Comparison of ENCODE assay signal across 1 cellular context in the genomic region with DNA sequence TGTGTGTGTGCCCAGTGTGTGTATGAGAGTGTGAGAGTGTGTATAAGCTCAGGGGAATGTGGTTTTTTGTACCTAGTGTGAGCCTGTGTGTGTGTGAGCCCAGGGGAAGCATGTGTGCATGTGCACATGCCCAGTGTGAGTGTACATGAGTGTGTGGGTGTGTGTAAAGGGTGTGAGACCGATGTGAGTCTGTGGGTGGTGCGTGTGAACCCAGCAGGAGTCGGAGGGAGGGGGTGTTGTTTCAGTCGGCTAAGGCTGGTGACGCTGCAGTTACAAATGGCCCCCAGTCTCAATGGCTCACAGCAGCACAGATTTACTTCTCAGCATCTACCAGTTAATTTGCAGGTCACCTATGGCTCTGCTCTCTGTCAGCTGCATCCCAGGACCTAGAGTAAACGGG.
TF ChIP-seq lines count a peak whose summit lies in the region.

No MANE protein-coding gene starts in this region.

TF ChIP-seq in H1, 55 proteins besides CTCF, POLR2A, EP300 and RAD21:
- no peak for TF ChIP-seq NANOG (IDR thresholded peaks at IDR 0.05; ENCODE audit: insufficient read depth, low read depth, low read length, poor library complexity, severe bottlenecking)
- TF ChIP-seq ASH2L (IDR thresholded peaks at IDR 0.05; ENCODE audit: low read length): no peak
- no peak for TF ChIP-seq MAFK (IDR thresholded peaks at IDR 0.05; ENCODE audit: low read depth, low read length)
- no peak for TF ChIP-seq SRF (IDR thresholded peaks at IDR 0.05; ENCODE audit: low read depth, low read length)
- no peak for TF ChIP-seq SIRT6 (IDR thresholded peaks at IDR 0.05; ENCODE audit: low read length)
- no peak for TF ChIP-seq POLR2AphosphoS5 (IDR thresholded peaks at IDR 0.05; ENCODE audit: low read depth, low read length)
- TF ChIP-seq POU5F1 (IDR thresholded peaks at IDR 0.05; ENCODE audit: low read depth, low read length): no peak
- no peak for TF ChIP-seq JUND (IDR thresholded peaks at IDR 0.05; ENCODE audit: low read length)
TF ChIP-seq in H1: peak in this region for 0.
